ENCODE assay signal across 1 cellular context in genomic region chr6:136967874-136968752, GRCh38.
TF ChIP-seq lines count a peak whose summit lies in the region.

No MANE protein-coding gene starts in this region.

TF ChIP-seq in GM12878, 131 proteins besides CTCF, POLR2A, EP300 and RAD21 (continued from another document):
- TF ChIP-seq, protein P1, sequence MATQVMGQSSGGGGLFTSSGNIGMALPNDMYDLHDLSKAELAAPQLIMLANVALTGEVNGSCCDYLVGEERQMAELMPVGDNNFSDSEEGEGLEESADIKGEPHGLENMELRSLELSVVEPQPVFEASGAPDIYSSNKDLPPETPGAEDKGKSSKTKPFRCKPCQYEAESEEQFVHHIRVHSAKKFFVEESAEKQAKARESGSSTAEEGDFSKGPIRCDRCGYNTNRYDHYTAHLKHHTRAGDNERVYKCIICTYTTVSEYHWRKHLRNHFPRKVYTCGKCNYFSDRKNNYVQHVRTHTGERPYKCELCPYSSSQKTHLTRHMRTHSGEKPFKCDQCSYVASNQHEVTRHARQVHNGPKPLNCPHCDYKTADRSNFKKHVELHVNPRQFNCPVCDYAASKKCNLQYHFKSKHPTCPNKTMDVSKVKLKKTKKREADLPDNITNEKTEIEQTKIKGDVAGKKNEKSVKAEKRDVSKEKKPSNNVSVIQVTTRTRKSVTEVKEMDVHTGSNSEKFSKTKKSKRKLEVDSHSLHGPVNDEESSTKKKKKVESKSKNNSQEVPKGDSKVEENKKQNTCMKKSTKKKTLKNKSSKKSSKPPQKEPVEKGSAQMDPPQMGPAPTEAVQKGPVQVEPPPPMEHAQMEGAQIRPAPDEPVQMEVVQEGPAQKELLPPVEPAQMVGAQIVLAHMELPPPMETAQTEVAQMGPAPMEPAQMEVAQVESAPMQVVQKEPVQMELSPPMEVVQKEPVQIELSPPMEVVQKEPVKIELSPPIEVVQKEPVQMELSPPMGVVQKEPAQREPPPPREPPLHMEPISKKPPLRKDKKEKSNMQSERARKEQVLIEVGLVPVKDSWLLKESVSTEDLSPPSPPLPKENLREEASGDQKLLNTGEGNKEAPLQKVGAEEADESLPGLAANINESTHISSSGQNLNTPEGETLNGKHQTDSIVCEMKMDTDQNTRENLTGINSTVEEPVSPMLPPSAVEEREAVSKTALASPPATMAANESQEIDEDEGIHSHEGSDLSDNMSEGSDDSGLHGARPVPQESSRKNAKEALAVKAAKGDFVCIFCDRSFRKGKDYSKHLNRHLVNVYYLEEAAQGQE (IDR thresholded peaks at IDR 0.05; ENCODE audit: low read depth, low read length): peak; percentile 52; the same call in 1 of the 2 replicates
- peak; percentile 76 for TF ChIP-seq SMC3 (IDR thresholded peaks at IDR 0.05; ENCODE audit: borderline replicate concordance, low read length)
- no peak for TF ChIP-seq BMI1 (IDR thresholded peaks at IDR 0.05; ENCODE audit: borderline replicate concordance)
- TF ChIP-seq ELK1 (IDR thresholded peaks at IDR 0.05; ENCODE audit: low read depth, low read length): no peak
- no peak for TF ChIP-seq SIN3A (IDR thresholded peaks at IDR 0.05; ENCODE audit: low read depth, low read length)
- TF ChIP-seq, protein P2, sequence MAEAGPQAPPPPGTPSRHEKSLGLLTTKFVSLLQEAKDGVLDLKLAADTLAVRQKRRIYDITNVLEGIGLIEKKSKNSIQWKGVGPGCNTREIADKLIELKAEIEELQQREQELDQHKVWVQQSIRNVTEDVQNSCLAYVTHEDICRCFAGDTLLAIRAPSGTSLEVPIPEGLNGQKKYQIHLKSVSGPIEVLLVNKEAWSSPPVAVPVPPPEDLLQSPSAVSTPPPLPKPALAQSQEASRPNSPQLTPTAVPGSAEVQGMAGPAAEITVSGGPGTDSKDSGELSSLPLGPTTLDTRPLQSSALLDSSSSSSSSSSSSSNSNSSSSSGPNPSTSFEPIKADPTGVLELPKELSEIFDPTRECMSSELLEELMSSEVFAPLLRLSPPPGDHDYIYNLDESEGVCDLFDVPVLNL (IDR thresholded peaks at IDR 0.05; ENCODE audit: low read depth, low read length): no peak
- no peak for TF ChIP-seq SPI1 (IDR thresholded peaks at IDR 0.05; ENCODE audit: borderline replicate concordance, insufficient read depth, low read depth, low read length)
- TF ChIP-seq NFIC (IDR thresholded peaks at IDR 0.05; ENCODE audit: low read depth, low read length): no peak
- TF ChIP-seq POLR2AphosphoS2 (IDR thresholded peaks at IDR 0.05; ENCODE audit: low read depth, low read length): no peak
- TF ChIP-seq SP1 (IDR thresholded peaks at IDR 0.05; ENCODE audit: low read depth, low read length): no peak
- no peak for TF ChIP-seq CHD1 (IDR thresholded peaks at IDR 0.05; ENCODE audit: low read depth, low read length)
- no peak for TF ChIP-seq MEF2A (IDR thresholded peaks at IDR 0.05; ENCODE audit: insufficient read depth, low read depth, low read length)
- TF ChIP-seq ESRRA (IDR thresholded peaks at IDR 0.05; ENCODE audit: low read length): no peak
- TF ChIP-seq, protein P3, sequence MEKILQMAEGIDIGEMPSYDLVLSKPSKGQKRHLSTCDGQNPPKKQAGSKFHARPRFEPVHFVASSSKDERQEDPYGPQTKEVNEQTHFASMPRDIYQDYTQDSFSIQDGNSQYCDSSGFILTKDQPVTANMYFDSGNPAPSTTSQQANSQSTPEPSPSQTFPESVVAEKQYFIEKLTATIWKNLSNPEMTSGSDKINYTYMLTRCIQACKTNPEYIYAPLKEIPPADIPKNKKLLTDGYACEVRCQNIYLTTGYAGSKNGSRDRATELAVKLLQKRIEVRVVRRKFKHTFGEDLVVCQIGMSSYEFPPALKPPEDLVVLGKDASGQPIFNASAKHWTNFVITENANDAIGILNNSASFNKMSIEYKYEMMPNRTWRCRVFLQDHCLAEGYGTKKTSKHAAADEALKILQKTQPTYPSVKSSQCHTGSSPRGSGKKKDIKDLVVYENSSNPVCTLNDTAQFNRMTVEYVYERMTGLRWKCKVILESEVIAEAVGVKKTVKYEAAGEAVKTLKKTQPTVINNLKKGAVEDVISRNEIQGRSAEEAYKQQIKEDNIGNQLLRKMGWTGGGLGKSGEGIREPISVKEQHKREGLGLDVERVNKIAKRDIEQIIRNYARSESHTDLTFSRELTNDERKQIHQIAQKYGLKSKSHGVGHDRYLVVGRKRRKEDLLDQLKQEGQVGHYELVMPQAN (conservative IDR thresholded peaks at IDR 0.05): no peak
- TF ChIP-seq TCF7 (IDR thresholded peaks at IDR 0.05; ENCODE audit: borderline replicate concordance): no peak
- TF ChIP-seq MLLT1 (IDR thresholded peaks at IDR 0.05): peak; percentile 38; the same call in 1 of the 2 replicates
- TF ChIP-seq ASH2L (IDR thresholded peaks at IDR 0.05; ENCODE audit: borderline replicate concordance, low read depth): no peak
- no peak for TF ChIP-seq SIX5 (IDR thresholded peaks at IDR 0.05; ENCODE audit: low read depth, low read length, severe bottlenecking)
- no peak for TF ChIP-seq CHD2 (IDR thresholded peaks at IDR 0.05; ENCODE audit: borderline replicate concordance, low read depth, low read length)
- TF ChIP-seq HDAC6 (IDR thresholded peaks at IDR 0.05; ENCODE audit: unreplicated experiment): no peak
- no peak for TF ChIP-seq YBX1 (IDR thresholded peaks at IDR 0.05)
